21 cellular contexts compared by ENCODE assay signal in genomic region chr2:28487258-28487657, GRCh38. TPM values are rescaled to one million over a fixed set of nuclear protein-coding genes. Genes with fewer than 3 reads are reported as not detected.
DNase-seq lines count a peak whose midpoint lies in the region; FAIRE-seq and TF ChIP-seq lines count a peak whose summit lies in the region.
"Had no signal": no experiment of that assay in that cellular context is flagged by ENCODE, and none has a peak within 500 bp of the region (broad histone marks: within the 10 kb centered on the region; RNA-seq: fewer than 3 reads in every experiment).

No MANE protein-coding gene starts in this region.

- H3K4me3 ChIP-seq in GM23248: no peak overlapping the region
- H3K4me3 ChIP-seq in HEK293 (ENCODE audit: low read depth, low read length): no peak overlapping the region
- no peak overlapping the region for H3K4me3 ChIP-seq in astrocyte (ENCODE audit: insufficient read depth, low read depth, low read length)
- H3K4me3 ChIP-seq in smooth muscle cell: no peak overlapping the region
- H3K4me3 ChIP-seq: BLaER1, GM23338 had no signal

- POLR2A ChIA-PET in HEK293 (lab: Yijun Ruan, JAX): no interaction called here

- FAIRE-seq in astrocyte (lab: Jason Lieb, UNC): no peak
- FAIRE-seq: A204.1, G401.6, GM12892, GM19239 had no signal

- H3K4me1 ChIP-seq in GM23248 (ENCODE audit: insufficient read depth) (no peaks in the 10 kb centered on the region), HEK293 (ENCODE audit: control insufficient read depth, insufficient read depth, low read length) (no peaks in the 10 kb centered on the region), astrocyte (ENCODE audit: insufficient read depth, low read length) (no peaks in the 10 kb centered on the region), smooth muscle cell (ENCODE audit: low read depth) (no peaks in the 10 kb centered on the region)

- H3K36me3 Mint-ChIP-seq in astrocyte (ENCODE audit: low read depth, unreplicated experiment): peaks cover 5% of the 10 kb centered on the region
- H3K36me3 Mint-ChIP-seq: CD4-positive, CD25-positive, alpha-beta regulatory T cell; CD8-positive, alpha-beta T cell had no signal

- H3K36me3 ChIP-seq in GM23248 (ENCODE audit: low read depth) (no peaks in the 10 kb centered on the region), HEK293 (ENCODE audit: control insufficient read depth in 2 of 2, insufficient read depth in 1 of 2, low read length in 2 of 2) (no peaks in the 10 kb centered on the region), astrocyte (ENCODE audit: insufficient read depth, low read length) (no peaks in the 10 kb centered on the region), smooth muscle cell (ENCODE audit: low read depth) (no peaks in the 10 kb centered on the region)
- H3K36me3 ChIP-seq: BLaER1 had no signal

- H4K20me1 ChIP-seq in GM23248 (ENCODE audit: insufficient read depth): no peaks in the 10 kb centered on the region
- no peaks in the 10 kb centered on the region for H4K20me1 ChIP-seq in astrocyte (ENCODE audit: insufficient read depth, low read length)
- no peaks in the 10 kb centered on the region for H4K20me1 ChIP-seq in smooth muscle cell (ENCODE audit: low read depth)
- H4K20me1 ChIP-seq: BLaER1 had no signal

- H3K9ac ChIP-seq in GM23248 (no peak overlapping the region), astrocyte (ENCODE audit: low read length) (no peak overlapping the region), smooth muscle cell (ENCODE audit: low read depth) (no peak overlapping the region)
- H3K9ac ChIP-seq: BLaER1 had no signal

- 71 to 73% methylated on average over 4 of the region's 4 CpGs for WGBS in GM23248 (ENCODE audit: low coverage in 1 of 2, low lambda C conversion rate in 2 of 2, missing lambda C conversion rate in 2 of 2), 2 experiments
- WGBS in smooth muscle cell (ENCODE audit: low lambda C conversion rate): 64% methylated on average over 4 of the region's 4 CpGs

- H3K27me3 ChIP-seq in GM23248 (replicated peaks; ENCODE audit: insufficient read depth): no peaks in the 10 kb centered on the region
- H3K27me3 ChIP-seq in astrocyte (ENCODE audit: insufficient read depth, low read length): peaks cover 3% of the 10 kb centered on the region
- no peaks in the 10 kb centered on the region for H3K27me3 ChIP-seq in smooth muscle cell (ENCODE audit: low read depth)
- H3K27me3 ChIP-seq: BLaER1 had no signal

- no peak overlapping the region for H3K27ac Mint-ChIP-seq in astrocyte (ENCODE audit: unreplicated experiment)
- H3K27ac Mint-ChIP-seq: B cell; CD8-positive, alpha-beta T cell; GM23338; H9; HFFc6 had no signal

- H2AFZ ChIP-seq in GM23248 (no peak overlapping the region), astrocyte (ENCODE audit: low read depth, low read length) (no peak overlapping the region), smooth muscle cell (ENCODE audit: low read depth) (no peak overlapping the region)
- H2AFZ ChIP-seq: GM23338 had no signal

- H3K9me3 Mint-ChIP-seq in astrocyte (ENCODE audit: unreplicated experiment): peaks cover 10% of the 10 kb centered on the region
- H3K9me3 Mint-ChIP-seq: CD8-positive, alpha-beta T cell; GM23338; H9 had no signal

- in situ Hi-C loops in GM23248 (cut with MboI): no loop called here

- H3F3A ChIP-seq in GM23248 (ENCODE audit: insufficient read depth) (no peaks in the 10 kb centered on the region), smooth muscle cell (ENCODE audit: low read depth) (no peaks in the 10 kb centered on the region)

- no peaks in the 10 kb centered on the region for H3K4me1 Mint-ChIP-seq in astrocyte (ENCODE audit: low read depth, unreplicated experiment)
- H3K4me1 Mint-ChIP-seq: B cell; CD4-positive, CD25-positive, alpha-beta regulatory T cell had no signal

- H3K9me3 ChIP-seq in GM23248 (ENCODE audit: low read depth): no peaks in the 10 kb centered on the region
- no peaks in the 10 kb centered on the region for H3K9me3 ChIP-seq in HEK293 (ENCODE audit: control insufficient read depth, insufficient read depth, low read depth, low read length)
- no peaks in the 10 kb centered on the region for H3K9me3 ChIP-seq in astrocyte (ENCODE audit: insufficient read depth, low read depth, low read length)
- no peaks in the 10 kb centered on the region for H3K9me3 ChIP-seq in smooth muscle cell (replicated peaks; ENCODE audit: low read depth)
- H3K9me3 ChIP-seq: BLaER1 had no signal

- TF ChIP-seq CTCF in HEK293 (tag by site-specific recombination; IDR thresholded peaks at IDR 0.05) (no peak), astrocyte (IDR thresholded peaks at IDR 0.05; ENCODE audit: insufficient read depth, low read depth, low read length) (no peak), smooth muscle cell (IDR thresholded peaks at IDR 0.05; ENCODE audit: borderline replicate concordance, insufficient read depth, poor library complexity, severe bottlenecking) (no peak)

- CTCF ChIA-PET in HEK293 (lab: Yijun Ruan, JAX): no interaction called here

- H3K4me2 ChIP-seq in GM23248 (ENCODE audit: unreplicated experiment) (no peak overlapping the region), astrocyte (ENCODE audit: low read length) (no peak overlapping the region), smooth muscle cell (peak overlapping the region; percentile 6)
- H3K4me2 ChIP-seq: BLaER1, GM23338 had no signal

- DNase-seq in GM23248 (peak; percentile 16), astrocyte (ENCODE audit: low read depth) (peak; percentile 10), smooth muscle cell (lab: John Stamatoyannopoulos, UW; ENCODE audit: unreplicated experiment) (no peak), mucosa of gallbladder (ENCODE audit: low spot score) (no peak), RKO (ENCODE audit: low spot score) (no peak)
- DNase-seq: Caco-2; CD4-positive, CD25-positive, alpha-beta regulatory T cell; CD8-positive, alpha-beta T cell; DMS153; DND-41; H9; HFFc6 had no signal

- peaks cover 24% of the 10 kb centered on the region for H3K27me3 Mint-ChIP-seq in astrocyte (ENCODE audit: low read depth, unreplicated experiment)
- H3K27me3 Mint-ChIP-seq: CD4-positive, CD25-positive, alpha-beta regulatory T cell had no signal

- no peak overlapping the region for H3K4me3 Mint-ChIP-seq in astrocyte (ENCODE audit: unreplicated experiment)
- H3K4me3 Mint-ChIP-seq: B cell; CD4-positive, CD25-positive, alpha-beta regulatory T cell; CD8-positive, alpha-beta T cell; GM23338; H9; HFFc6 had no signal

- H3K9me2 ChIP-seq in GM23248 (ENCODE audit: insufficient read depth): no peaks in the 10 kb centered on the region

- H3K79me2 ChIP-seq in GM23248 (ENCODE audit: insufficient read depth) (no peaks in the 10 kb centered on the region), astrocyte (ENCODE audit: insufficient read depth, low read length) (no peaks in the 10 kb centered on the region), smooth muscle cell (ENCODE audit: low read depth) (no peaks in the 10 kb centered on the region)

- no peak overlapping the region for H3K27ac ChIP-seq in GM23248
- H3K27ac ChIP-seq in HEK293 (ENCODE audit: extremely low read depth, low read depth, low read length): no peak overlapping the region
- no peak overlapping the region for H3K27ac ChIP-seq in astrocyte (ENCODE audit: low read depth, low read length)
- H3K27ac ChIP-seq in smooth muscle cell (ENCODE audit: low read depth): no peak overlapping the region
- H3K27ac ChIP-seq: BLaER1, C4-2B had no signal

TF ChIP-seq in HEK293, 187 proteins besides CTCF, POLR2A, EP300 and RAD21:
- no peak for TF ChIP-seq ZNF549 (tag by site-specific recombination; IDR thresholded peaks at IDR 0.05)
- peak; percentile 52; the same call in 1 of the 2 replicates for TF ChIP-seq EGR2 (tag by site-specific recombination; IDR thresholded peaks at IDR 0.05; ENCODE audit: low read depth)
- TF ChIP-seq ZFHX2 (tag by site-specific recombination; conservative IDR thresholded peaks at IDR 0.05): peak; percentile 39

RNA-seq across cellular contexts. Expression of gene PLB1, which starts 8.6 kb away (rescaled TPM):
- total RNA-seq in GM23248 (2014; rRNA removed; shearing (Covaris generic)): 0.11 and 0.38 TPM in 2 replicates
- polyA plus RNA-seq in GM23248 (2016; fragmentation: Nextera tagmentation; extraction: Ambion mirVana) (0.25 and 0.44 TPM in 2 replicates), smooth muscle cell (0.75 and 3.7 TPM in 2 replicates)
- total RNA-seq in astrocyte (0.98 and 1.9 TPM in 2 replicates), smooth muscle cell (1.1 and 8.7 TPM in 2 replicates), mucosa of gallbladder (7.2 TPM)
- total RNA-seq: H9 had no signal

Comparison
In these comparisons a context has a peak if more than half of its experiments do, and no peak if none do; other contexts are left out.
1. DNase-seq: peak in GM23248 (single experiment) and astrocyte (single experiment); none in smooth muscle cell (single experiment), mucosa of gallbladder (single experiment) and RKO (single experiment).